In the genomic region with DNA sequence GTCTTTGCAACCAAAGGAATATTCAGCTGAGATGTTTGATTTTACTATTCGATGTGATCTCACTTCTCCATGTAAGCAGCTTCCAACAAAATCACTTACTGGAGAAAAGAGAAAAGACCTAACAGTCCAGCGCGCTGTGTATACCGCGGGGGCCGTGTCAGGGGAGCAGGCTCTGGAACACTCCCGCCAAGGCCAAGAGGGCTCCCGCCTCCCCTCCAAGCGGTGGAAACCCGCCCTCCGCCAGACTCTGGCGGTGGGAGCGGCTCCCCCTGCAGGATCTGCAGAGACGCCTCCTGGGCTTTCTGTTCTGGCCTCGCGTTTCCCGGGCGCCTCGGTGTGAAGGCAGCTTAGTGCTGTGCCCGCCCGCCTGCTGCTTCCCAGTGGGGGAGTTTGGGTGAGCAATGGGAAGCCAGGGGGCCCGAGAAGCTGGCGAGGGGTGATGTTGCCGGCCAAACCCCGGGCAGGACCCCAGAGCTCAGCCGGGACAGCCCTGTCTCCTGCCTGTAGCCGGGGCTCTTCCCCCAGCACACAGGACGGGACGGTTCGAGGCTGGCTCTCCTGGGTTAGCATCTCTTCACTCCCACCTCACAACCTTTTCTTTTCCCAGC, we compare ENCODE assay signal across 8 cellular contexts. TPM values are rescaled to one million over a fixed set of nuclear protein-coding genes. Genes with fewer than 3 reads are reported as not detected.
A peak's percentile ranks its signal among the peaks of the same experiment; 100 is the strongest.
DNase-seq lines count a peak whose midpoint lies in the region; ATAC-seq and TF ChIP-seq lines count a peak whose summit lies in the region.

No MANE protein-coding gene starts in this region.

- H4K5ac ChIP-seq in H9 (ENCODE audit: insufficient read length, low read depth, low read length): no peak overlapping the region

- ATAC-seq in left lung (peak; percentile 84), HG02981 (IDR thresholded peaks at IDR 0.05; ENCODE audit: unreplicated experiment) (no peak)

- peaks cover 59% of the 10 kb centered on the region for H3K27me3 Mint-ChIP-seq in H9 (ENCODE audit: low read depth)
- peaks cover 65% of the 10 kb centered on the region for H3K27me3 Mint-ChIP-seq in activated CD4-positive, alpha-beta T cell treated with anti-CD3 and anti-CD28 coated beads, Interleukin-2, amount 10 ng/mL, durations not matched to agents 24 days and 14 days

- peak overlapping the region; percentile 76 for H2AFZ ChIP-seq in H9 (ENCODE audit: low read length)

- peak overlapping the region; percentile 29 to 38; a peak in 4 of 5 replicates for H3K4me3 Mint-ChIP-seq in H9
- H3K4me3 Mint-ChIP-seq in activated CD4-positive, alpha-beta T cell treated with anti-CD3 and anti-CD28 coated beads, Interleukin-2, amount 10 ng/mL, durations not matched to agents 24 days and 14 days: peak overlapping the region; percentile 20

- no CpG with 5 or more reads among the region's 30 CpGs for WGBS in H9 (ENCODE audit: extremely low coverage, insufficient read length, low lambda C conversion rate)

- no peak overlapping the region for H2BK120ac ChIP-seq in H9 (ENCODE audit: low read depth, low read length, poor library complexity, severe bottlenecking)

- no peak overlapping the region for H2BK12ac ChIP-seq in H9 (ENCODE audit: insufficient read length, low read depth, low read length)

- H2BK5ac ChIP-seq in H9 (ENCODE audit: insufficient read length, low read length): no peak overlapping the region

- no peak overlapping the region for H3K23ac ChIP-seq in H9 (ENCODE audit: insufficient read length, low read depth, low read length)

- no peaks in the 10 kb centered on the region for H3K36me3 Mint-ChIP-seq in H9 (ENCODE audit: insufficient read depth in 1 of 3, low read depth in 3 of 3)
- H3K36me3 Mint-ChIP-seq in activated CD4-positive, alpha-beta T cell treated with anti-CD3 and anti-CD28 coated beads, Interleukin-2, amount 10 ng/mL, durations not matched to agents 24 days and 14 days (ENCODE audit: low read depth): no peaks in the 10 kb centered on the region

- H4K8ac ChIP-seq in H9 (replicated peaks; ENCODE audit: insufficient read length, low read depth, low read length): no peak overlapping the region

- no peak overlapping the region for H3K18ac ChIP-seq in H9 (ENCODE audit: insufficient read length, low read depth, low read length)

- peaks cover 13 to 15% of the 10 kb centered on the region in 2 experiments for H3K4me1 Mint-ChIP-seq in H9
- peaks cover 14% of the 10 kb centered on the region for H3K4me1 Mint-ChIP-seq in activated CD4-positive, alpha-beta T cell treated with anti-CD3 and anti-CD28 coated beads, Interleukin-2, amount 10 ng/mL, durations not matched to agents 24 days and 14 days

- H3K9me3 ChIP-seq in H9 (ENCODE audit: control insufficient read depth, low read depth, low read length) (no peaks in the 10 kb centered on the region), colonic mucosa (no peaks in the 10 kb centered on the region), left lung (no peaks in the 10 kb centered on the region)

- H3K4me1 ChIP-seq in H9 (ENCODE audit: insufficient read depth, low read length) (no peaks in the 10 kb centered on the region), colonic mucosa (no peaks in the 10 kb centered on the region), left lung (peaks cover 6 to 25% of the 10 kb centered on the region in 2 donors)

- H3K27ac Mint-ChIP-seq in H9: no peak overlapping the region
- H3K27ac Mint-ChIP-seq in activated CD4-positive, alpha-beta T cell treated with anti-CD3 and anti-CD28 coated beads, Interleukin-2, amount 10 ng/mL, durations not matched to agents 24 days and 14 days: no peak overlapping the region

- H2BK15ac ChIP-seq in H9 (ENCODE audit: low read depth, low read length): no peak overlapping the region

- TF ChIP-seq CTCF in H9 (conservative IDR thresholded peaks at IDR 0.05) (peak; percentile 84), colonic mucosa (IDR thresholded peaks at IDR 0.05) (peak; percentile 50), left lung (IDR thresholded peaks at IDR 0.05) (peak; percentile 41 to 50)

- DNase-seq in C1 segment of cervical spinal cord (lab: John Stamatoyannopoulos, UW) (peak in 11 of 14 donors; percentile 8 to 67 (median 35)), H9 (peak; percentile 90), NCI-H510A treated with DMSO at 0.1 percent for 48 hours (lab: John Stamatoyannopoulos, UW) (peak; percentile 75), colonic mucosa (peak; percentile 73), left lung (peak; percentile 72 to 92)
- peak; percentile 90 for DNase-seq in activated CD4-positive, alpha-beta T cell treated with anti-CD3 and anti-CD28 coated beads, Interleukin-2, amount 10 ng/mL, durations not matched to agents 24 days and 14 days
- peak; percentile 68 to 73 for DNase-seq in stimulated activated CD4-positive, alpha-beta T cell treated with anti-CD3 and anti-CD28 coated beads, Interleukin-2, amount 100 ng/mL, for 24 hours

- no peaks in the 10 kb centered on the region for H3K79me1 ChIP-seq in H9 (ENCODE audit: insufficient read depth, low read depth, low read length, poor library complexity, severe bottlenecking)

- no peak overlapping the region for H3T11ph ChIP-seq in H9 (ENCODE audit: low read length)

- peak overlapping the region; percentile 9 for H3K4me2 ChIP-seq in H9 (ENCODE audit: insufficient read depth, insufficient read length, low read length)

- peaks cover 8% of the 10 kb centered on the region; the same call in 1 of the 2 replicates for H3K27me3 ChIP-seq in H9 (ENCODE audit: insufficient read depth, low read length)
- H3K27me3 ChIP-seq in colonic mucosa: no peaks in the 10 kb centered on the region
- H3K27me3 ChIP-seq in left lung: peaks cover 0 to 67% of the 10 kb centered on the region in 2 donors

- no peaks in the 10 kb centered on the region for H4K20me1 ChIP-seq in H9 (ENCODE audit: control insufficient read depth, insufficient read depth, insufficient read length)

- no peak overlapping the region for H3K4ac ChIP-seq in H9 (ENCODE audit: low read depth, low read length)

- H3K79me2 ChIP-seq in H9 (ENCODE audit: insufficient read depth, low read length): no peaks in the 10 kb centered on the region

- H3K23me2 ChIP-seq in H9 (ENCODE audit: insufficient read length, low read depth, low read length, poor library complexity, severe bottlenecking): peaks cover 7% of the 10 kb centered on the region

- intact Hi-C loops in activated CD4-positive, alpha-beta T cell treated with anti-CD3 and anti-CD28 coated beads, Interleukin-2, amount 10 ng/mL, durations not matched to agents 24 days and 14 days (cut with micrococcal nuclease): loop anchor here (2.0 kb wide), 1 partner anchor 64 kb away; no protein-coding TSS in a partner anchor
- intact Hi-C loops in colonic mucosa (cut with DNase I): no loop called here
- intact Hi-C loops in left lung (cut with DNase I): no loop called here

- H3K27ac ChIP-seq in H9 (ENCODE audit: insufficient read length, low read depth, low read length) (no peak overlapping the region), colonic mucosa (no peak overlapping the region), left lung (no peak overlapping the region)

- H2AK5ac ChIP-seq in H9 (ENCODE audit: insufficient read length, low read length): no peak overlapping the region

- H3K9ac ChIP-seq in H9 (ENCODE audit: extremely low read depth, insufficient read length, low read length): no peak overlapping the region
- peak overlapping the region; percentile 28 for H3K9ac ChIP-seq in colonic mucosa (ENCODE audit: low read depth in 2 of 2, low read length in 2 of 2)

- H3K56ac ChIP-seq in H9 (ENCODE audit: insufficient read length, low read depth, low read length): no peak overlapping the region

- no peaks in the 10 kb centered on the region for H3K36me3 ChIP-seq in colonic mucosa
- H3K36me3 ChIP-seq in left lung: no peaks in the 10 kb centered on the region

- H3K9me3 Mint-ChIP-seq in H9: no peaks in the 10 kb centered on the region; a peak in 1 of 5 replicates
- H3K9me3 Mint-ChIP-seq in activated CD4-positive, alpha-beta T cell treated with anti-CD3 and anti-CD28 coated beads, Interleukin-2, amount 10 ng/mL, durations not matched to agents 24 days and 14 days: no peaks in the 10 kb centered on the region

- peak overlapping the region; percentile 25 for H3K4me3 ChIP-seq in colonic mucosa
- peak overlapping the region in 1 of 2 donors; percentile 11 for H3K4me3 ChIP-seq in left lung

- no peak overlapping the region for H2BK20ac ChIP-seq in H9 (ENCODE audit: low read depth, low read length, poor library complexity, severe bottlenecking)

- H4K91ac ChIP-seq in H9 (ENCODE audit: insufficient read length, low read depth, low read length): no peak overlapping the region

- 0 out of 2 replicates have a peak overlapping the region, but pooled peaks have one; percentile 62 for H3K14ac ChIP-seq in H9 (ENCODE audit: insufficient read depth, low read length)

RNA-seq across cellular contexts. Expression of gene CHST14, which starts 36.3 kb away (rescaled TPM):
- 24.4 and 25.7 TPM in 2 replicates for total RNA-seq in H9 (2021)
- total RNA-seq in activated CD4-positive, alpha-beta T cell treated with anti-CD3 and anti-CD28 coated beads, Interleukin-2, amount 10 ng/mL, durations not matched to agents 24 days and 14 days: 9.0 and 9.7 TPM in 2 replicates
- total RNA-seq in colonic mucosa: 1 to 10 TPM; 3.9 to 4.5 TPM
- total RNA-seq in left lung: 10 to 100 TPM; 15.1 to 20.2 TPM

RNA-seq across cellular contexts. Expression of gene CCDC32, which starts 57.8 kb away (rescaled TPM):
- 8.9 and 11.1 TPM in 2 replicates for total RNA-seq in H9 (2021)
- 29.9 and 33.5 TPM in 2 replicates for total RNA-seq in activated CD4-positive, alpha-beta T cell treated with anti-CD3 and anti-CD28 coated beads, Interleukin-2, amount 10 ng/mL, durations not matched to agents 24 days and 14 days
- 10 to 100 TPM; 27.5 to 32.0 TPM for total RNA-seq in colonic mucosa
- total RNA-seq in left lung: 10 to 100 TPM; 19.4 to 29.5 TPM

Comparison
In these comparisons a context has a peak if more than half of its experiments do, and no peak if none do; other contexts are left out.
1. DNase-seq: peak in every context shown above with its lines; median percentile 90 in H9; 90 in activated CD4-positive, alpha-beta T cell treated with anti-CD3 and anti-CD28 coated beads, Interleukin-2, amount 10 ng/mL, durations not matched to agents 24 days and 14 days; 82 in left lung; 75 in NCI-H510A treated with DMSO at 0.1 percent for 48 hours; 73 in colonic mucosa; 70 in stimulated activated CD4-positive, alpha-beta T cell treated with anti-CD3 and anti-CD28 coated beads, Interleukin-2, amount 100 ng/mL, for 24 hours; 35 in C1 segment of cervical spinal cord.